9 cellular contexts compared by ENCODE assay signal in the genomic region with DNA sequence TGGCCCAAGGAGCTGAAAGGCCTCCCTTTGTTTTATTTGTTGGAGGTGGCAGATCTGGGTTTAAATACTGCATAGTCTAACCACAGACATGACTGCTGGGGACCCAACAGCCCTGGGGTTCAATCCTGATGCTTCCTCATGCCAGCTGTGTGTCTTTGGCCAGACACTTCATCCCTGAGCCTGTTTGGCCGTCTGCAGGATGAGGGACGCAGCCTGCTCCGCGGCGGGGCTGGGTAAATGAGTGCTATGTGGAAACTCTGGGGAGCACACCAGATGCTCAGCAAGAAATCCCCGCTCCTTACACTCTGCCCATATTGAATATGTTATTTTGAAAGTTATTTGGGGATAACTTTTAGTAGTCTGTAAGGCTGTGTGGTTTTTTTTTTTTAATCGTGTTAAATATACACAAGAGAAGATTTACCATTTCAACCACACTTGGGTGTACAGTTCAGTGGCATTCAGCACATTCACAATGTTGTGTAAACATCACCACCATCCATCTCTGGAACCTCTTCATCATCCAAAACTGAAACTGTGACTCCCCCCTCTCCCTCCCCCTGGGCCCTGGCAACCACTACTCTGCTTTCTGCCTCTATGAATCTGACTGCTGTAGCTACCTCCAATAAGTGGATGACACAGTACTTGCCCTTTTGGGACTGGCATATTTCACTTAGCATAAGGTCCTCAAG. TPM values are rescaled to one million over a fixed set of nuclear protein-coding genes. Genes with fewer than 3 reads are reported as not detected.
DNase-seq lines count a peak whose midpoint lies in the region; ATAC-seq, FAIRE-seq and TF ChIP-seq lines count a peak whose summit lies in the region.
"Had no signal": no experiment of that assay in that cellular context is flagged by ENCODE, and none has a peak within 500 bp of the region (broad histone marks: within the 10 kb centered on the region; RNA-seq: fewer than 3 reads in every experiment).

No MANE protein-coding gene starts in this region.

- H3K27me3 ChIP-seq in adipocyte (replicated peaks; ENCODE audit: control insufficient read depth, insufficient read depth, low read length) (no peaks in the 10 kb centered on the region), subcutaneous abdominal adipose tissue (ENCODE audit: control insufficient read depth in 5 of 5, insufficient read depth in 4 of 5, low read length in 5 of 5) (no peaks in the 10 kb centered on the region)

- H3K27ac ChIP-seq in mesodermal cell (ENCODE audit: low read depth, low read length, severe bottlenecking) (peak overlapping the region; percentile 16), subcutaneous abdominal adipose tissue (ENCODE audit: low read depth, low read length) (peak overlapping the region; percentile 69)

- H3K9ac ChIP-seq in adipocyte (ENCODE audit: low read length) (peak overlapping the region; percentile 84), subcutaneous abdominal adipose tissue (ENCODE audit: low read length in 5 of 5) (peak overlapping the region in 1 of 5 donors; percentile 31)

- no peak for FAIRE-seq in H54 (lab: Jason Lieb, UNC)
- FAIRE-seq: GM18507 had no signal

- ATAC-seq in activated CD4-positive, CD25-positive, alpha-beta regulatory T cell treated with anti-CD3 and anti-CD28 coated beads, Interleukin-2, amount 50 U/mL, for 24 hours = peak; percentile 36 to 63

- no peak for TF ChIP-seq POLR2A in H54 (IDR thresholded peaks at IDR 0.05; ENCODE audit: low read depth, low read length)

- H3K36me3 ChIP-seq in adipocyte (ENCODE audit: control insufficient read depth, insufficient read depth, low read length, severe bottlenecking) = no peaks in the 10 kb centered on the region
- peaks cover 55% of the 10 kb centered on the region for H3K36me3 ChIP-seq in mesodermal cell (ENCODE audit: control insufficient read depth, insufficient read depth, low read length)
- H3K36me3 ChIP-seq in subcutaneous abdominal adipose tissue (ENCODE audit: control insufficient read depth in 5 of 5, insufficient read depth in 5 of 5, low read length in 5 of 5) = no peaks in the 10 kb centered on the region

- no peaks in the 10 kb centered on the region for H3K9me3 ChIP-seq in adipocyte (ENCODE audit: control insufficient read depth, low read length)
- no peaks in the 10 kb centered on the region for H3K9me3 ChIP-seq in mesodermal cell (ENCODE audit: control insufficient read depth, low read length)
- H3K9me3 ChIP-seq in subcutaneous abdominal adipose tissue (ENCODE audit: control insufficient read depth in 5 of 5, low read length in 5 of 5) = no peaks in the 10 kb centered on the region

- WGBS in mesodermal cell (ENCODE audit: insufficient coverage in 2 of 2), 2 experiments = 96 to 98% methylated on average over 5 of the region's 7 CpGs

- peaks cover 70% of the 10 kb centered on the region for H3K4me1 ChIP-seq in adipocyte (ENCODE audit: control insufficient read depth, insufficient read depth, low read length)
- H3K4me1 ChIP-seq in mesodermal cell (ENCODE audit: control insufficient read depth, insufficient read depth, low read length, poor library complexity, severe bottlenecking) = peaks cover 21% of the 10 kb centered on the region
- H3K4me1 ChIP-seq in subcutaneous abdominal adipose tissue (ENCODE audit: control insufficient read depth in 5 of 5, insufficient read depth in 5 of 5, low read length in 5 of 5) = peaks cover 12 to 56% (median 46%) of the 10 kb centered on the region in 5 donors

- DNase-seq in activated CD4-positive, CD25-positive, alpha-beta regulatory T cell treated with anti-CD3 and anti-CD28 coated beads, Interleukin-2, amount 50 U/mL, for 72 hours = no peak
- DNase-seq in adipocyte (ENCODE audit: low read depth) (peak; percentile 59), H54 (ENCODE audit: insufficient read length, low spot score) (no peak), cerebellum (ENCODE audit: low spot score) (no peak), OCI-M1 (lab: John Stamatoyannopoulos, UW) (no peak)

- H3K4me3 ChIP-seq in adipocyte (ENCODE audit: low read length) = peak overlapping the region; percentile 61
- H3K4me3 ChIP-seq in mesodermal cell (ENCODE audit: extremely low read depth, insufficient read depth, low read length, poor library complexity, severe bottlenecking) = no peak overlapping the region
- no peak overlapping the region for H3K4me3 ChIP-seq in subcutaneous abdominal adipose tissue (ENCODE audit: low read depth in 1 of 5, low read length in 5 of 5)

RNA-seq across cellular contexts. Expression of a gene that starts 42.8 kb away (rescaled TPM):
- polyA plus RNA-seq in mesodermal cell (2013, experiment 1 of 2) = 42.2 TPM
- 36.2 TPM for polyA plus RNA-seq in mesodermal cell (2013, experiment 2 of 2)
- total RNA-seq in cerebellum = 21.0 TPM
